ENCODE assay signal across 1 cellular context in the genomic region with DNA sequence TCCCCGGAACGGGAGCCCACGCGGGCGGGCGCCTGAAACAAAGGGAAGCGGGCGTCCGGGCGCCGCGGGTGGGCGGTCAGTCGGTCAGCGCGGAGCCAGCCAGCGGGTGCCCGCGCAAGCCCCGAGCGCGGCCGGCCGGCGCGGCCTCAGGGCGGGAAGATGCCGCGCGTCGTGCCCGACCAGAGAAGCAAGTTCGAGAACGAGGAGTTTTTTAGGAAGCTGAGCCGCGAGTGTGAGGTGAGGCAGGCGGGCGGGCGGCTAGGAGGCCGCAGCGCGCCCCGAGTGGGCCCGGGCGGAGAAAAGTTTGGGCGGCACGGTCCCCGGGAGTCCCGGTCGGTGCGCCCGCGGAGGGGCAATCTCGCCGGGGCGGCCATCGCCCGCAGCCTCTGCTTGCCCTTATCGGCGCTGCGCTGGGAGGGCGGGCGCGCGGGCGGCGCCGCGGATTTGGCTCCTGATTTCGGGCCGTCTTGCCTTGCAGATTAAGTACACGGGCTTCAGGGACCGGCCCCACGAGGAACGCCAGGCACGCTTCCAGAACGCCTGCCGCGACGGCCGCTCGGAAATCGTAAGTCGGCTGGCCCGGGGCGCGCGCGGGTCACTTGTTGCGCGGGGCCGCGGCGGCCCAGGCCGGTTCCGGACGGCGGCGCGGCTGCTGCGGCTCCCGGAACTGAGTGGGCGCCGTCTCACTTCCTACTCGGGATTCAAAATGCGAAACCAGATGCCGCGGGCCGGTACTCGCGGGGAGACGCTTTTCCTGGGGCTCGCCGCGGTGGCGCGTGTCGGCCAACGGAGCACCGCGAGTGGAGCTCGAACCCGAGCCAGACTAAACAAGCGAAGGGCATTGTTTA.
TF ChIP-seq lines count a peak whose summit lies in the region.

No MANE protein-coding gene starts in this region.

TF ChIP-seq in HEK293, 187 proteins besides CTCF, POLR2A, EP300 and RAD21 (continued from another document):
- peak; percentile 47; the same call in 1 of the 2 replicates for TF ChIP-seq ZNF692 (tag by site-specific recombination; IDR thresholded peaks at IDR 0.05)
- TF ChIP-seq, protein P1, sequence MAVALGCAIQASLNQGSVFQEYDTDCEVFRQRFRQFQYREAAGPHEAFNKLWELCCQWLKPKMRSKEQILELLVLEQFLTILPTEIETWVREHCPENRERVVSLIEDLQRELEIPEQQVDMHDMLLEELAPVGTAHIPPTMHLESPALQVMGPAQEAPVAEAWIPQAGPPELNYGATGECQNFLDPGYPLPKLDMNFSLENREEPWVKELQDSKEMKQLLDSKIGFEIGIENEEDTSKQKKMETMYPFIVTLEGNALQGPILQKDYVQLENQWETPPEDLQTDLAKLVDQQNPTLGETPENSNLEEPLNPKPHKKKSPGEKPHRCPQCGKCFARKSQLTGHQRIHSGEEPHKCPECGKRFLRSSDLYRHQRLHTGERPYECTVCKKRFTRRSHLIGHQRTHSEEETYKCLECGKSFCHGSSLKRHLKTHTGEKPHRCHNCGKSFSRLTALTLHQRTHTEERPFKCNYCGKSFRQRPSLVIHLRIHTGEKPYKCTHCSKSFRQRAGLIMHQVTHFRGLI (tag by site-specific recombination; IDR thresholded peaks at IDR 0.05) = 0 out of 2 replicates have a peak, but pooled peaks have one; percentile 15
- no peak for TF ChIP-seq ZFP37 (tag by site-specific recombination; IDR thresholded peaks at IDR 0.05)
- TF ChIP-seq ZBTB8A (tag by site-specific recombination; IDR thresholded peaks at IDR 0.05) = peak; percentile 92
- peak; percentile 96 for TF ChIP-seq SCRT2 (tag by site-specific recombination; IDR thresholded peaks at IDR 0.05)
